In the genomic region with DNA sequence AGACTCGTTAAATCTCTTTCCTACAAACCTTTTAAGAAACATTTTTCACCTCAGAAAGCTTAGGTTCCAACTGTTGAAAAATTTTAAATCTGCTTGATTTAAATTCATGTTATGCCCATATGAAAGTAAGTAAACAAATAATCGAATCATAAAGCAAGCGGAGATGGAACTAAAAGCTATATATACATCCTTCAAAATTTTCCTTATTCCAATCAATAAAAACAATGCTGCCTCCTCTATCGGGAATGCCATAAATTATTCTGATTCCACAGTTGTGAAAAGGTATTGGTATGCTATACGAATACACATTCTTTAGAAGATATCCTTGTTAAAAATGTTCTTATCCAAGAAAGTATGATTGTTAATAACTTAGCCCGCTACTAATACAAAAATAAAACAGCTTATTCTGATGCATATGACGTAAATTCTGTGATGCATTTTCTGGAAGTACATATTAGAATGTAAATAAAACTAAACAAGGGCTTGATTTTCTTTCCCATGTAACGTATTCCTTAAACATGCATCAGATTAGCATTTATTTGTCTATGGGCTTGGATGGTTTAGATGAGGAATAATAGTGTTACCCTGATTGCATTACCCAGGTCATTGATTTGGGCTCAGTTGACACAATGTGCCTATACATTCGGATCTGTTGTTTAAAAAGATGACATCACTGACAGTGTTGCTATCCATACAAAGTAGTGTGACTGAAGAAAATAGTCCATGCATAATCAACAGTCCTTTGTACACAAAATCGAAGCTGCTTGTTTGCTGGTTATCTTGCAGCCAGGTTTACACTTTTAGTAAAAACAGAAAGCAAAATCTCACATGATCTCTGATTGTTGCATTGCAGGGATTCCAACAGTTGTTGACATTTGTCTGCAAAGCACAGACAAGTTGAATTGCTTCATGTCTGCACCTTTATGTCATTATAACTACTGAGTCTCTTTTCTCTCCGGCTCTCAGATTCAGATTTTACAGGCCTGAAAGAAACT, we compare ENCODE assay signal across 8 cellular contexts. TPM values are rescaled to one million over a fixed set of nuclear protein-coding genes. Genes with fewer than 3 reads are reported as not detected.
DNase-seq lines count a peak whose midpoint lies in the region; ATAC-seq and TF ChIP-seq lines count a peak whose summit lies in the region.

No MANE protein-coding gene starts in this region.

- no peaks in the 10 kb centered on the region for H3K9me3 ChIP-seq in hepatocyte (ENCODE audit: low read depth)

- H3K79me2 ChIP-seq in hepatocyte, result peaks cover 28% of the 10 kb centered on the region

- H3K4me1 ChIP-seq in hepatocyte (ENCODE audit: insufficient read depth), result peaks cover 16% of the 10 kb centered on the region

- H3K4me3 Mint-ChIP-seq in activated naive CD4-positive, alpha-beta T cell treated with anti-CD3 and anti-CD28 coated beads, Interleukin-2, amount 10 ng/mL, durations not matched to agents 7 days and 5 days, result peak overlapping the region; percentile 94
- H3K4me3 Mint-ChIP-seq in stimulated activated memory B cell treated with anti-CD40 and anti-IgM and Interleukin-4, amounts not matched to agents 10 μg/mL and 1 μg/mL and 100 μg/mL, for 72 hours, result peak overlapping the region; percentile 98

- CTCF ChIA-PET in activated naive CD4-positive, alpha-beta T cell treated with anti-CD3 and anti-CD28 coated beads, Interleukin-2, amount 10 ng/mL, durations not matched to agents 7 days and 5 days (lab: Charles Lee), result interaction anchor here (0.9 to 2.5 kb wide), 5 partner anchors 9 to 797 kb away, joined by 3 to 12 read pairs (median 3); no protein-coding TSS in a partner anchor

- H3K4me2 ChIP-seq in hepatocyte, result peak overlapping the region; percentile 85

- TF ChIP-seq CTCF in VCaP (conservative IDR thresholded peaks at IDR 0.05), result no peak
- TF ChIP-seq CTCF in hepatocyte (IDR thresholded peaks at IDR 0.05; ENCODE audit: poor library complexity), result no peak

- H4K20me1 ChIP-seq in hepatocyte (ENCODE audit: insufficient read depth, poor library complexity, severe bottlenecking), result no peaks in the 10 kb centered on the region

- H3K27me3 ChIP-seq in hepatocyte, result no peaks in the 10 kb centered on the region

- no peaks in the 10 kb centered on the region for H3K36me3 ChIP-seq in hepatocyte (replicated peaks; ENCODE audit: insufficient read depth, low read depth)

- H3K4me3 ChIP-seq in hepatocyte, result peak overlapping the region; percentile 34

- 55% methylated on average over 11 of the region's 11 CpGs for WGBS in hepatocyte (ENCODE audit: low lambda C conversion rate, missing lambda C conversion rate)

- ATAC-seq in stimulated activated memory B cell treated with anti-CD40 and anti-IgM and Interleukin-4, amounts not matched to agents 10 μg/mL and 1 μg/mL and 100 μg/mL, for 72 hours, result no peak
- no peak for ATAC-seq in GM21447 (IDR thresholded peaks at IDR 0.05; ENCODE audit: unreplicated experiment)

- peak overlapping the region; percentile 89 for H2AFZ ChIP-seq in hepatocyte

- DNase-seq in activated naive CD4-positive, alpha-beta T cell treated with anti-CD3 and anti-CD28 coated beads, Interleukin-2, amount 10 ng/mL, durations not matched to agents 7 days and 5 days, result no peak
- DNase-seq in activated naive CD4-positive, alpha-beta T cell treated with Interleukin-2 at 50 U/mL for 16 hours, result no peak
- DNase-seq in hepatocyte (ENCODE audit: low spot score), result peak; percentile 26
- no peak for DNase-seq in NCI-H1436 treated with DMSO at 0.1 percent for 48 hours (lab: John Stamatoyannopoulos, UW)
- no peak for DNase-seq in SK-N-DZ (ENCODE audit: low spot score)

- peaks cover 29% of the 10 kb centered on the region for H3K4me1 Mint-ChIP-seq in activated naive CD4-positive, alpha-beta T cell treated with anti-CD3 and anti-CD28 coated beads, Interleukin-2, amount 10 ng/mL, durations not matched to agents 7 days and 5 days
- peaks cover 27% of the 10 kb centered on the region for H3K4me1 Mint-ChIP-seq in stimulated activated memory B cell treated with anti-CD40 and anti-IgM and Interleukin-4, amounts not matched to agents 10 μg/mL and 1 μg/mL and 100 μg/mL, for 72 hours

- no peaks in the 10 kb centered on the region for H3K9me3 Mint-ChIP-seq in activated naive CD4-positive, alpha-beta T cell treated with anti-CD3 and anti-CD28 coated beads, Interleukin-2, amount 10 ng/mL, durations not matched to agents 7 days and 5 days
- H3K9me3 Mint-ChIP-seq in stimulated activated memory B cell treated with anti-CD40 and anti-IgM and Interleukin-4, amounts not matched to agents 10 μg/mL and 1 μg/mL and 100 μg/mL, for 72 hours, result no peaks in the 10 kb centered on the region

- H3K27ac ChIP-seq in VCaP (peak overlapping the region; percentile 90), hepatocyte (peak overlapping the region; percentile 94)

- peak overlapping the region; percentile 93 for H3K27ac Mint-ChIP-seq in activated naive CD4-positive, alpha-beta T cell treated with anti-CD3 and anti-CD28 coated beads, Interleukin-2, amount 10 ng/mL, durations not matched to agents 7 days and 5 days
- peak overlapping the region; percentile 97 for H3K27ac Mint-ChIP-seq in stimulated activated memory B cell treated with anti-CD40 and anti-IgM and Interleukin-4, amounts not matched to agents 10 μg/mL and 1 μg/mL and 100 μg/mL, for 72 hours

- no peaks in the 10 kb centered on the region for H3K36me3 Mint-ChIP-seq in activated naive CD4-positive, alpha-beta T cell treated with anti-CD3 and anti-CD28 coated beads, Interleukin-2, amount 10 ng/mL, durations not matched to agents 7 days and 5 days
- H3K36me3 Mint-ChIP-seq in stimulated activated memory B cell treated with anti-CD40 and anti-IgM and Interleukin-4, amounts not matched to agents 10 μg/mL and 1 μg/mL and 100 μg/mL, for 72 hours, result no peaks in the 10 kb centered on the region

- no peaks in the 10 kb centered on the region for H3K9me2 ChIP-seq in hepatocyte (replicated peaks; ENCODE audit: insufficient read depth)

- peaks cover 8% of the 10 kb centered on the region for H3K27me3 Mint-ChIP-seq in activated naive CD4-positive, alpha-beta T cell treated with anti-CD3 and anti-CD28 coated beads, Interleukin-2, amount 10 ng/mL, durations not matched to agents 7 days and 5 days
- H3K27me3 Mint-ChIP-seq in stimulated activated memory B cell treated with anti-CD40 and anti-IgM and Interleukin-4, amounts not matched to agents 10 μg/mL and 1 μg/mL and 100 μg/mL, for 72 hours, result no peaks in the 10 kb centered on the region

RNA-seq across cellular contexts. Expression of gene DTD2, which starts 0.7 kb away (rescaled TPM):
- 36.6 and 49.2 TPM in 2 replicates for total RNA-seq in hepatocyte
- polyA plus RNA-seq in hepatocyte, result 13.1 and 13.7 TPM in 2 replicates
- 30.3 and 35.8 TPM in 2 replicates for polyA plus RNA-seq in SK-N-DZ (2014; cell fraction: cytosol; rRNA removed)
- polyA plus RNA-seq in SK-N-DZ (2014; cell fraction: nucleus; rRNA removed), result 6.2 and 11.9 TPM in 2 replicates

RNA-seq across cellular contexts. Expression of gene GPR33, which starts 29.9 kb away (rescaled TPM):
- not detected in 2 replicates for total RNA-seq in hepatocyte
- not detected in 2 replicates for polyA plus RNA-seq in hepatocyte
- not detected in 2 replicates for polyA plus RNA-seq in SK-N-DZ (2014; cell fraction: cytosol; rRNA removed)
- not detected in 2 replicates for polyA plus RNA-seq in SK-N-DZ (2014; cell fraction: nucleus; rRNA removed)

RNA-seq across cellular contexts. Expression of gene HEATR5A, which starts 37.6 kb away (rescaled TPM):
- total RNA-seq in hepatocyte, result 22.2 and 25.3 TPM in 2 replicates
- 14.9 and 17.9 TPM in 2 replicates for polyA plus RNA-seq in hepatocyte
- 12.0 and 16.3 TPM in 2 replicates for polyA plus RNA-seq in SK-N-DZ (2014; cell fraction: cytosol; rRNA removed)
- 10.8 and 10.9 TPM in 2 replicates for polyA plus RNA-seq in SK-N-DZ (2014; cell fraction: nucleus; rRNA removed)
